Comparison of ENCODE assay signal across 9 cellular contexts in the genomic region with DNA sequence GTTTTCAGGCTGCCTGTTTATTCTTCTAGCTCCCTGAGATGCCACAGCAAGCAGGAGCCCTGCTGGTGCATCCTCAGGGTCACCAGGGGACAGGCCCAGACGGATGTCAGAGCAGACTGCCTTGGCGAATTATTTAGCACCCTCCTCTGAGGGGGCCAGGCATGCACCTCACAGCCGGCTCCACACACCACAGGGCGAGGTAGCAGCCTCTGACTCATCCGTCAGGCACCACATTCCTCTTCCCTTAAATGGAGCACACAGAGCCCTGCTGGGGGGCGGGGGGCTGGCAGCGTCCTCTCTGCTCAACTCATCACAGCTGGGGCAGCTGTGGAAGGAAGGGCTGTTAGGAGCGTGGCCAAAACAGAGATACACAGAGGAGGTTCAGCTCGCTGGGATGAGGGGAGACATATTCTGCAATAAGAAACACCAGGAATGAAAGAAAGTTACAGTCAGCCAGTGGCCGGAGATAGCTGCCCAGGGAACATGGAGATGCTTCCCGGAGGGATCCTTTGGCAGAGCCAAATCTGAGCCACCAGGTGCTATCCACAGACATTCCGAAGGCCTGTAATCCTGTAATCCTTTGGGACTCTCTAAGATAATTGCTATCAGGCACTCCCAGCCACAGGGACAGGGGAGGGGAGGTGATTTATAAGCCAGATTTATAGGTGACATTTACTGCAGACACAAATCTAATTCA. TPM values are rescaled to one million over a fixed set of nuclear protein-coding genes. Genes with fewer than 3 reads are reported as not detected.
DNase-seq lines count a peak whose midpoint lies in the region; ATAC-seq, FAIRE-seq and TF ChIP-seq lines count a peak whose summit lies in the region.
"Had no signal": no experiment of that assay in that cellular context is flagged by ENCODE, and none has a peak within 500 bp of the region (broad histone marks: within the 10 kb centered on the region; RNA-seq: fewer than 3 reads in every experiment).

No MANE protein-coding gene starts in this region.

- TF ChIP-seq CTCF in WI38 (IDR thresholded peaks at IDR 0.05; ENCODE audit: low read depth, low read length) (0 out of 2 replicates have a peak, but pooled peaks have one; percentile 3), retinal pigment epithelial cell (conservative IDR thresholded peaks at IDR 0.05; ENCODE audit: low read depth, low read length) (no peak), thyroid gland (IDR thresholded peaks at IDR 0.05) (no peak)

- peak; percentile 96 to 99 for ATAC-seq in left cardiac atrium

- intact Hi-C loops in left cardiac atrium (cut with DNase I) (no loop called here), thyroid gland (cut with DNase I) (no loop called here)

- H3K9me3 ChIP-seq in thyroid gland: no peaks in the 10 kb centered on the region

- DNase-seq in H54 (ENCODE audit: insufficient read length, low spot score) (peak; percentile 79), left cardiac atrium (peak; percentile 84), retinal pigment epithelial cell (ENCODE audit: low read depth) (peak; percentile 84), thyroid gland (no peak), SKM-1 treated with dmso at 0.1 percent for 144 hours (lab: John Stamatoyannopoulos, UW; ENCODE audit: unreplicated experiment) (no peak), NCI-H187 treated with DMSO at 0.1 percent for 48 hours (lab: John Stamatoyannopoulos, UW) (no peak), NCI-H2029 (lab: John Stamatoyannopoulos, UW) (no peak)

- H3K4me3 ChIP-seq in WI38 (ENCODE audit: low read depth, low read length): peak overlapping the region; percentile 18; the same call in 1 of the 2 replicates
- H3K4me3 ChIP-seq in retinal pigment epithelial cell (ENCODE audit: low read length): no peak overlapping the region
- no peak overlapping the region for H3K4me3 ChIP-seq in thyroid gland (replicated peaks in 1 of 3)
- H3K4me3 ChIP-seq: skin epidermis had no signal

- TF ChIP-seq POLR2A in H54 (IDR thresholded peaks at IDR 0.05; ENCODE audit: low read depth, low read length) (no peak), thyroid gland (IDR thresholded peaks at IDR 0.05) (no peak)

- no peak overlapping the region for H3K27ac ChIP-seq in thyroid gland

- whole genome bisulfite sequencing in thyroid gland, 2 donors: 81 to 84% methylated on average over 8 to 12 of the region's 12 CpGs

- H3K36me3 ChIP-seq in thyroid gland: no peaks in the 10 kb centered on the region

- no peaks in the 10 kb centered on the region for H3K27me3 ChIP-seq in thyroid gland

- peaks cover 7 to 9% of the 10 kb centered on the region in 2 donors for H3K4me1 ChIP-seq in thyroid gland

- peak; percentile 84 for FAIRE-seq in H54 (lab: Jason Lieb, UNC)

RNA-seq across cellular contexts. Expression of a gene that starts 13.9 kb away (rescaled TPM):
- 10 to 100 TPM; 21.0 to 21.9 TPM for total RNA-seq in left cardiac atrium
- total RNA-seq in thyroid gland: 10 to 100 TPM; 28.8 to 48.1 (median 38.5) TPM

Comparison
In these comparisons a context has a peak if more than half of its experiments do, and no peak if none do; other contexts are left out.
1. DNase-seq: peak in H54 (single experiment), left cardiac atrium (single experiment) and retinal pigment epithelial cell (single experiment); none in thyroid gland (0 of 2), SKM-1 treated with dmso at 0.1 percent for 144 hours (single experiment), NCI-H187 treated with DMSO at 0.1 percent for 48 hours (single experiment) and NCI-H2029 (single experiment).